In the genomic region with DNA sequence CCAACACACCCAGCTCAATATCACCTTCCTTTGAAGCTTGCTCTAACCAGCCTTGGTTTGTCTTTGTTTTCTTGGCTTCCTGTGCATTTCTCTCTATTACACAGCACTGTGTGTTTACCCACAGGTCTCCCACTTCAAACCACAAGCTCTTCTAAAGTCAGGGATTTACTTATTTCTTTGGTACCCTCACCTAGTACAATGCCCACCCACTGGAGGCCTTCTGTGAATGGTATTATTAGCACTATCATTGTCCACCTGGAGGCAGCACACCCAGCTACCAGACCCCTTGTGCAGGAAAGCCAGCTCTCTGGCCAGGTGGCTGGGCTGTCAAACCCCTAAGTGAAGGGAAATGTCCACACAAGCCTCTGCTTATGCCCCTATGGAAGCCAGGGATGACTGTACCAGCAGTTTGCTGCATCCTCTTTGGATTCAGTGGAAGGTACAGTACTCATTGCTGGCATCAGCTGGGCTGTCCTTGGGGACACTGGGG, we compare ENCODE assay signal across 11 cellular contexts. TPM values are rescaled to one million over a fixed set of nuclear protein-coding genes. Genes with fewer than 3 reads are reported as not detected.
DNase-seq lines count a peak whose midpoint lies in the region; ATAC-seq lines count a peak whose summit lies in the region.
"Had no signal": no experiment of that assay in that cellular context is flagged by ENCODE, and none has a peak within 500 bp of the region (broad histone marks: within the 10 kb centered on the region; RNA-seq: fewer than 3 reads in every experiment).

No MANE protein-coding gene starts in this region.

- peaks cover 40% of the 10 kb centered on the region for H3K4me1 Mint-ChIP-seq in activated CD4-positive, alpha-beta T cell treated with anti-CD3 and anti-CD28 coated beads, Interleukin-2, amount 10 ng/mL, durations not matched to agents 7 days and 5 days
- H3K4me1 Mint-ChIP-seq in activated T-helper 1 cell treated with anti-CD3 and anti-CD28 coated beads, Interleukin-12 subunit alpha, Interleukin-12 subunit beta, Interleukin-2, Interleukin-4 antibody, amounts not matched to agents 30 ng/mL and 10 ng/mL and 1 ng/mL, durations not matched to agents 14 hours and 24 hours and 36 hours (ENCODE audit: low read depth) = peaks cover 35% of the 10 kb centered on the region

- ATAC-seq in sciatic nerve = no peak

- H3K9me3 Mint-ChIP-seq in activated CD4-positive, alpha-beta T cell treated with anti-CD3 and anti-CD28 coated beads, Interleukin-2, amount 10 ng/mL, durations not matched to agents 7 days and 5 days = no peaks in the 10 kb centered on the region
- no peaks in the 10 kb centered on the region for H3K9me3 Mint-ChIP-seq in activated T-helper 1 cell treated with anti-CD3 and anti-CD28 coated beads, Interleukin-12 subunit alpha, Interleukin-12 subunit beta, Interleukin-2, Interleukin-4 antibody, amounts not matched to agents 30 ng/mL and 10 ng/mL and 1 ng/mL, durations not matched to agents 14 hours and 24 hours and 36 hours

- H3K27me3 Mint-ChIP-seq in activated CD4-positive, alpha-beta T cell treated with anti-CD3 and anti-CD28 coated beads, Interleukin-2, amount 10 ng/mL, durations not matched to agents 7 days and 5 days = peaks cover 9% of the 10 kb centered on the region
- peaks cover 37% of the 10 kb centered on the region for H3K27me3 Mint-ChIP-seq in activated T-helper 1 cell treated with anti-CD3 and anti-CD28 coated beads, Interleukin-12 subunit alpha, Interleukin-12 subunit beta, Interleukin-2, Interleukin-4 antibody, amounts not matched to agents 30 ng/mL and 10 ng/mL and 1 ng/mL, durations not matched to agents 14 hours and 24 hours and 36 hours (ENCODE audit: insufficient read depth)

- peak; percentile 63 for DNase-seq in activated CD4-positive, alpha-beta T cell treated with anti-CD3 and anti-CD28 coated beads, Interleukin-2, amount 10 ng/mL, durations not matched to agents 7 days and 5 days
- DNase-seq in activated CD4-positive, alpha-beta T cell treated with anti-CD3 and anti-CD28 coated beads, Interleukin-2, amount 50 U/mL, for 1 hour = no peak
- DNase-seq in Jurkat, Clone E6-1 (ENCODE audit: low read depth, low spot score) = peak; percentile 71
- DNase-seq in activated T-helper 1 cell treated with anti-CD3 and anti-CD28 coated beads, Interleukin-12 subunit alpha, Interleukin-12 subunit beta, Interleukin-2, Interleukin-4 antibody, amounts not matched to agents 30 ng/mL and 10 ng/mL and 1 ng/mL, durations not matched to agents 14 hours and 24 hours and 36 hours (ENCODE audit: low spot score) = no peak
- DNase-seq in sciatic nerve (ENCODE audit: low spot score) (peak; percentile 18), NCI-H1436 (lab: John Stamatoyannopoulos, UW) (no peak), SHP77 treated with DMSO at 0.1 percent for 48 hours (lab: John Stamatoyannopoulos, UW) (no peak), NOMO-1 treated with DMSO at 0.1 percent for 48 hours (lab: John Stamatoyannopoulos, UW; ENCODE audit: unreplicated experiment) (no peak)
- DNase-seq: Karpas-422, NCI-H1436 treated with DMSO at 0.1 percent for 48 hours, NCI-H345 had no signal

- H3K36me3 Mint-ChIP-seq in activated CD4-positive, alpha-beta T cell treated with anti-CD3 and anti-CD28 coated beads, Interleukin-2, amount 10 ng/mL, durations not matched to agents 7 days and 5 days (ENCODE audit: low read depth) = no peaks in the 10 kb centered on the region
- H3K36me3 Mint-ChIP-seq in activated T-helper 1 cell treated with anti-CD3 and anti-CD28 coated beads, Interleukin-12 subunit alpha, Interleukin-12 subunit beta, Interleukin-2, Interleukin-4 antibody, amounts not matched to agents 30 ng/mL and 10 ng/mL and 1 ng/mL, durations not matched to agents 14 hours and 24 hours and 36 hours (ENCODE audit: low read depth) = peaks cover 5% of the 10 kb centered on the region

- peak overlapping the region; percentile 81 for H3K27ac Mint-ChIP-seq in activated CD4-positive, alpha-beta T cell treated with anti-CD3 and anti-CD28 coated beads, Interleukin-2, amount 10 ng/mL, durations not matched to agents 7 days and 5 days
- peak overlapping the region; percentile 14 for H3K27ac Mint-ChIP-seq in activated T-helper 1 cell treated with anti-CD3 and anti-CD28 coated beads, Interleukin-12 subunit alpha, Interleukin-12 subunit beta, Interleukin-2, Interleukin-4 antibody, amounts not matched to agents 30 ng/mL and 10 ng/mL and 1 ng/mL, durations not matched to agents 14 hours and 24 hours and 36 hours

- POLR2A ChIA-PET in activated CD4-positive, alpha-beta T cell treated with anti-CD3 and anti-CD28 coated beads, Interleukin-2, amount 10 ng/mL, durations not matched to agents 7 days and 5 days (lab: Charles Lee) = interaction anchor here (0.8 to 1.3 kb wide), 3 partner anchors 9 to 111 kb away, joined by 3 to 10 read pairs (median 3); partner anchors contain the start of gene TOP2A

- intact Hi-C loops in activated T-helper 1 cell treated with anti-CD3 and anti-CD28 coated beads, Interleukin-12 subunit alpha, Interleukin-12 subunit beta, Interleukin-2, Interleukin-4 antibody, amounts not matched to agents 30 ng/mL and 10 ng/mL and 1 ng/mL, durations not matched to agents 14 hours and 24 hours and 36 hours (cut with micrococcal nuclease) = loop anchor here (1.0 to 5.0 kb wide), 4 partner anchors 9 to 110 kb away; no protein-coding TSS in a partner anchor
- intact Hi-C loops in sciatic nerve (cut with DNase I) = no loop called here

- H3K4me3 ChIP-seq in Jurkat, Clone E6-1 (ENCODE audit: low read length) = no peak overlapping the region

- H3K4me3 Mint-ChIP-seq in activated CD4-positive, alpha-beta T cell treated with anti-CD3 and anti-CD28 coated beads, Interleukin-2, amount 10 ng/mL, durations not matched to agents 7 days and 5 days = no peak overlapping the region
- H3K4me3 Mint-ChIP-seq in activated T-helper 1 cell treated with anti-CD3 and anti-CD28 coated beads, Interleukin-12 subunit alpha, Interleukin-12 subunit beta, Interleukin-2, Interleukin-4 antibody, amounts not matched to agents 30 ng/mL and 10 ng/mL and 1 ng/mL, durations not matched to agents 14 hours and 24 hours and 36 hours = peak overlapping the region; percentile 12

- CTCF ChIA-PET in activated CD4-positive, alpha-beta T cell treated with anti-CD3 and anti-CD28 coated beads, Interleukin-2, amount 10 ng/mL, durations not matched to agents 7 days and 5 days (lab: Charles Lee) = interaction anchor here (0.6 to 1.9 kb wide), 13 partner anchors 9 to 133 kb away, joined by 3 to 6 read pairs (median 4); partner anchors contain the start of gene TOP2A

RNA-seq across cellular contexts. Expression of gene TOP2A, which starts 9.4 kb away (rescaled TPM):
- total RNA-seq in activated CD4-positive, alpha-beta T cell treated with anti-CD3 and anti-CD28 coated beads, Interleukin-2, amount 10 ng/mL, durations not matched to agents 7 days and 5 days = 100 to 1,000 TPM; 504 to 522 TPM
- 231 TPM for polyA plus RNA-seq in Jurkat, Clone E6-1 (2012; ENCODE audit: insufficient read depth, insufficient read length)
- total RNA-seq in activated T-helper 1 cell treated with anti-CD3 and anti-CD28 coated beads, Interleukin-12 subunit alpha, Interleukin-12 subunit beta, Interleukin-2, Interleukin-4 antibody, amounts not matched to agents 30 ng/mL and 10 ng/mL and 1 ng/mL, durations not matched to agents 14 hours and 24 hours and 36 hours = 161 and 174 TPM in 2 replicates
- total RNA-seq in sciatic nerve = 1.4 TPM

RNA-seq across cellular contexts. Expression of gene IGFBP4, which starts 16.2 kb away (rescaled TPM):
- total RNA-seq in activated CD4-positive, alpha-beta T cell treated with anti-CD3 and anti-CD28 coated beads, Interleukin-2, amount 10 ng/mL, durations not matched to agents 7 days and 5 days = 10 to 100 TPM; 65.2 to 67.9 TPM
- 9.5 TPM for polyA plus RNA-seq in Jurkat, Clone E6-1 (2012; ENCODE audit: insufficient read depth, insufficient read length)
- 83.9 and 84.3 TPM in 2 replicates for total RNA-seq in activated T-helper 1 cell treated with anti-CD3 and anti-CD28 coated beads, Interleukin-12 subunit alpha, Interleukin-12 subunit beta, Interleukin-2, Interleukin-4 antibody, amounts not matched to agents 30 ng/mL and 10 ng/mL and 1 ng/mL, durations not matched to agents 14 hours and 24 hours and 36 hours
- 680 TPM for total RNA-seq in sciatic nerve

Comparison
In these comparisons a context has a peak if more than half of its experiments do, and no peak if none do; other contexts are left out.
1. DNase-seq: peak in activated CD4-positive, alpha-beta T cell treated with anti-CD3 and anti-CD28 coated beads, Interleukin-2, amount 10 ng/mL, durations not matched to agents 7 days and 5 days (single experiment), Jurkat, Clone E6-1 (single experiment) and sciatic nerve (single experiment); none in activated CD4-positive, alpha-beta T cell treated with anti-CD3 and anti-CD28 coated beads, Interleukin-2, amount 50 U/mL, for 1 hour (single experiment), activated T-helper 1 cell treated with anti-CD3 and anti-CD28 coated beads, Interleukin-12 subunit alpha, Interleukin-12 subunit beta, Interleukin-2, Interleukin-4 antibody, amounts not matched to agents 30 ng/mL and 10 ng/mL and 1 ng/mL, durations not matched to agents 14 hours and 24 hours and 36 hours (single experiment), NCI-H1436 (single experiment), SHP77 treated with DMSO at 0.1 percent for 48 hours (single experiment) and NOMO-1 treated with DMSO at 0.1 percent for 48 hours (single experiment).
2. RNA of gene TOP2A, which starts 9.4 kb away (total RNA-seq): 504 to 522 TPM in activated CD4-positive, alpha-beta T cell treated with anti-CD3 and anti-CD28 coated beads, Interleukin-2, amount 10 ng/mL, durations not matched to agents 7 days and 5 days and 161 to 174 TPM in activated T-helper 1 cell treated with anti-CD3 and anti-CD28 coated beads, Interleukin-12 subunit alpha, Interleukin-12 subunit beta, Interleukin-2, Interleukin-4 antibody, amounts not matched to agents 30 ng/mL and 10 ng/mL and 1 ng/mL, durations not matched to agents 14 hours and 24 hours and 36 hours; 1.4 TPM in sciatic nerve (single experiment); every median in the first group is over 10 times any median in the second.